Comparison of ENCODE assay signal across 8 cellular contexts in the genomic region with DNA sequence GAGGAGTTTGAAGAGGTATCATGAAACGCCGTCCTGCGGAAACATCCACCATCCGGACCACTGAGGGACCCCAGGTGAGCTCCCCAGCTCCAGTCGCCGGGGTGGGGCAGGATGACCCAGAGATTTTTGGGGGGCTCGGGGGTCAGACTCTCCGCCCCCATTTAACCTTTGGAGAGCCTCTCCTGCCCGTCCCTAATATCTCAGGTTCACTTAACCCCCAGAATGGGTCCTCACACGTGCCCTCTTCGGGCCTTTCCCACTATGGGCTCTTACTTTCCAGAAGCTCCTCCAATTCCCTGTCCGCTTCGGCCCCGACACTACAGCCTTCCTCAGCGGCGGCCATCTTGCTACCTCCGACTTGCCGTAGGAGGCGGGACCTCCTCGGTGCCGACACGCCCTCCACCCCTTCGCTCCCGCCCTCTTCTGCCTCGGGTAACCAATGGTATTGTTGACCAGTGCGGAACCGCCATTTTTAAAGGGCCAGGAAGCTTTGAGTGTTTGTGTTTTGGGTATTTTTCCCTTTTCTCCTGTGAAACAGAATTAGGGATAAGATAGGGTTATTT. TPM values are rescaled to one million over a fixed set of nuclear protein-coding genes. Genes with fewer than 3 reads are reported as not detected.
DNase-seq lines count a peak whose midpoint lies in the region; ATAC-seq and TF ChIP-seq lines count a peak whose summit lies in the region.

A gene with protein sequence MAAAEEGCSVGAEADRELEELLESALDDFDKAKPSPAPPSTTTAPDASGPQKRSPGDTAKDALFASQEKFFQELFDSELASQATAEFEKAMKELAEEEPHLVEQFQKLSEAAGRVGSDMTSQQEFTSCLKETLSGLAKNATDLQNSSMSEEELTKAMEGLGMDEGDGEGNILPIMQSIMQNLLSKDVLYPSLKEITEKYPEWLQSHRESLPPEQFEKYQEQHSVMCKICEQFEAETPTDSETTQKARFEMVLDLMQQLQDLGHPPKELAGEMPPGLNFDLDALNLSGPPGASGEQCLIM (minus strand): TSS at position 352 of the 563 bp plus-strand sequence. CDS start 9 bp downstream, at position 343.

- POLR2A ChIA-PET in activated CD4-positive, alpha-beta T cell treated with anti-CD3 and anti-CD28 coated beads, Interleukin-2, amount 10 ng/mL, durations not matched to agents 7 days and 5 days (lab: Charles Lee): interaction anchor here (0.9 kb wide), 1 partner anchor 23 kb away, joined by 3 read pairs; a partner anchor contains a TSS

- H3K27me3 Mint-ChIP-seq in activated CD4-positive, alpha-beta T cell treated with anti-CD3 and anti-CD28 coated beads, Interleukin-2, amount 10 ng/mL, durations not matched to agents 7 days and 5 days: no peaks in the 10 kb centered on the region

- CTCF ChIA-PET in activated CD4-positive, alpha-beta T cell treated with anti-CD3 and anti-CD28 coated beads, Interleukin-2, amount 10 ng/mL, durations not matched to agents 7 days and 5 days (lab: Charles Lee): interaction anchor here (0.6 to 1.2 kb wide), 10 partner anchors 24 to 806 kb away, joined by 3 to 5 read pairs (median 3); no protein-coding TSS in a partner anchor

- no peaks in the 10 kb centered on the region for H3K9me3 Mint-ChIP-seq in activated CD4-positive, alpha-beta T cell treated with anti-CD3 and anti-CD28 coated beads, Interleukin-2, amount 10 ng/mL, durations not matched to agents 7 days and 5 days

- H3K9ac ChIP-seq in BLaER1: peak within 1 kb of the TSS; percentile 95

- peak within 1 kb of the TSS; percentile 90 for H3K27ac Mint-ChIP-seq in activated CD4-positive, alpha-beta T cell treated with anti-CD3 and anti-CD28 coated beads, Interleukin-2, amount 10 ng/mL, durations not matched to agents 7 days and 5 days

- H4K20me1 ChIP-seq in BLaER1: 0 out of 2 replicates have a peak, but pooled peaks cover 5% of the 10 kb centered on the region

- peaks cover 18% of the 10 kb centered on the region for H3K4me1 Mint-ChIP-seq in activated CD4-positive, alpha-beta T cell treated with anti-CD3 and anti-CD28 coated beads, Interleukin-2, amount 10 ng/mL, durations not matched to agents 7 days and 5 days

- H3K4me3 ChIP-seq in BLaER1: peak within 1 kb of the TSS; percentile 90
- peak within 1 kb of the TSS; percentile 93 for H3K4me3 ChIP-seq in coronary artery

- H3K9me3 ChIP-seq in BLaER1: no peaks in the 10 kb centered on the region

- H3K4me3 Mint-ChIP-seq in activated CD4-positive, alpha-beta T cell treated with anti-CD3 and anti-CD28 coated beads, Interleukin-2, amount 10 ng/mL, durations not matched to agents 7 days and 5 days: peak within 1 kb of the TSS; percentile 91

- peak; percentile 89 for ATAC-seq in GM19328 (IDR thresholded peaks at IDR 0.05; ENCODE audit: unreplicated experiment)
- ATAC-seq in HG03520 (IDR thresholded peaks at IDR 0.05; ENCODE audit: unreplicated experiment): peak; percentile 91
- peak; percentile 100 for ATAC-seq in left colon

- H3K4me1 ChIP-seq in BLaER1: peaks cover 20% of the 10 kb centered on the region

- intact Hi-C loops in left colon (cut with DNase I, micrococcal nuclease): no loop called here

- H3K36me3 ChIP-seq in BLaER1: peaks cover 55% of the 10 kb centered on the region

- no peak for TF ChIP-seq CTCF in coronary artery (IDR thresholded peaks at IDR 0.05)

- no peaks in the 10 kb centered on the region for H3K27me3 ChIP-seq in BLaER1

- H3K4me2 ChIP-seq in BLaER1: peak within 1 kb of the TSS; percentile 94

- peaks cover 34% of the 10 kb centered on the region for H3K36me3 Mint-ChIP-seq in activated CD4-positive, alpha-beta T cell treated with anti-CD3 and anti-CD28 coated beads, Interleukin-2, amount 10 ng/mL, durations not matched to agents 7 days and 5 days (ENCODE audit: low read depth)

- H3K27ac ChIP-seq in BLaER1: peak within 1 kb of the TSS; percentile 85
- peak within 1 kb of the TSS; percentile 75 to 87 for H3K27ac ChIP-seq in coronary artery

- DNase-seq in NCI-H69 (lab: John Stamatoyannopoulos, UW) (peak; percentile 97), coronary artery (ENCODE audit: low spot score) (peak; percentile 96), left colon (peak; percentile 93 to 95)
- DNase-seq in activated CD4-positive, alpha-beta T cell treated with anti-CD3 and anti-CD28 coated beads, Interleukin-2, amount 10 ng/mL, durations not matched to agents 7 days and 5 days: peak; percentile 95
- DNase-seq in stimulated activated CD4-positive, alpha-beta T cell treated with anti-CD3 and anti-CD28 coated beads, Interleukin-1b, Interleukin-23, amount 100 ng/mL, for 48 hours: peak; percentile 94

RNA-seq across cellular contexts. Expression of the gene that starts here (rescaled TPM):
- total RNA-seq in activated CD4-positive, alpha-beta T cell treated with anti-CD3 and anti-CD28 coated beads, Interleukin-2, amount 10 ng/mL, durations not matched to agents 7 days and 5 days: 10 to 100 TPM; 48.8 to 49.8 TPM
- 10 to 100 TPM; 57.3 to 70.1 TPM for total RNA-seq in left colon

Comparison
In these comparisons a context has a peak if more than half of its experiments do, and no peak if none do; other contexts are left out.
1. Peak in every context shown above with its lines: DNase-seq, ATAC-seq, H3K4me3 ChIP-seq and H3K27ac ChIP-seq.